Comparison of ENCODE assay signal across 19 cellular contexts in genomic region chr15:41337047-41337446, GRCh38. TPM values are rescaled to one million over a fixed set of nuclear protein-coding genes. Genes with fewer than 3 reads are reported as not detected.
DNase-seq lines count a peak whose midpoint lies in the region; ATAC-seq and TF ChIP-seq lines count a peak whose summit lies in the region.
"Had no signal": no experiment of that assay in that cellular context is flagged by ENCODE, and none has a peak within 500 bp of the region (broad histone marks: within the 10 kb centered on the region; RNA-seq: fewer than 3 reads in every experiment).

No MANE protein-coding gene starts in this region.

- H3K9me3 Mint-ChIP-seq in Caco-2 (ENCODE audit: unreplicated experiment): no peaks in the 10 kb centered on the region
- H3K9me3 Mint-ChIP-seq in CD8-positive, alpha-beta T cell: no peaks in the 10 kb centered on the region
- H3K9me3 Mint-ChIP-seq: activated naive CD8-positive, alpha-beta T cell treated with anti-CD3 and anti-CD28 coated beads, Interleukin-2, amount 50 U/mL, for 24 hours had no signal

- peak overlapping the region; percentile 28 for H3K9ac ChIP-seq in SK-N-MC (ENCODE audit: insufficient read length)

- H3K4me1 Mint-ChIP-seq in Caco-2 (ENCODE audit: low read depth, unreplicated experiment): peaks cover 16% of the 10 kb centered on the region
- H3K4me1 Mint-ChIP-seq in CD8-positive, alpha-beta T cell (ENCODE audit: low read depth): peaks cover 22% of the 10 kb centered on the region

- peak overlapping the region; percentile 70 for H3K27ac Mint-ChIP-seq in Caco-2 (ENCODE audit: unreplicated experiment)
- no peak overlapping the region for H3K27ac Mint-ChIP-seq in CD8-positive, alpha-beta T cell
- H3K27ac Mint-ChIP-seq: activated naive CD8-positive, alpha-beta T cell treated with anti-CD3 and anti-CD28 coated beads, Interleukin-2, amount 50 U/mL, for 24 hours had no signal

- H3K27me3 ChIP-seq in A673 (replicated peaks; ENCODE audit: insufficient read depth, low read depth, low read length, poor library complexity): no peaks in the 10 kb centered on the region
- H3K27me3 ChIP-seq in Caco-2 (replicated peaks; ENCODE audit: control insufficient read depth, insufficient read depth, low read length): no peaks in the 10 kb centered on the region
- no peaks in the 10 kb centered on the region for H3K27me3 ChIP-seq in CD8-positive, alpha-beta T cell (ENCODE audit: insufficient read depth, low read length)
- H3K27me3 ChIP-seq: upper lobe of right lung had no signal

- no peak for DNase-seq in A673 (ENCODE audit: low spot score)
- DNase-seq in Caco-2: no peak
- DNase-seq in SK-N-MC (ENCODE audit: low read depth, low spot score): no peak
- DNase-seq in coronary artery (ENCODE audit: low spot score): peak; percentile 46
- no peak for DNase-seq in CD8-positive, alpha-beta T cell
- no peak for DNase-seq in NCI-H510A treated with DMSO at 0.1 percent for 48 hours (lab: John Stamatoyannopoulos, UW)
- no peak for DNase-seq in DMS153 treated with DMSO at 0.1 percent for 48 hours (lab: John Stamatoyannopoulos, UW; ENCODE audit: unreplicated experiment)
- DNase-seq: activated CD8-positive, alpha-beta T cell treated with anti-CD3 and anti-CD28 coated beads, Interleukin-2, amount 10 ng/mL, durations not matched to agents 7 days and 5 days; activated naive CD8-positive, alpha-beta T cell treated with anti-CD3 and anti-CD28 coated beads, Interleukin-2, amount 50 U/mL, for 24 hours; left ventricle myocardium superior; MM.1S; NCI-H1436 treated with DMSO at 0.1 percent for 48 hours; NCI-H2171; NCI-H526; retina; stimulated activated CD4-positive, alpha-beta T cell treated with anti-CD3 and anti-CD28 coated beads, Interleukin-4, amount 100 ng/mL, for 4 hours; upper lobe of right lung had no signal

- no peaks in the 10 kb centered on the region for H3K27me3 Mint-ChIP-seq in Caco-2 (ENCODE audit: insufficient read depth, unreplicated experiment)
- no peaks in the 10 kb centered on the region for H3K27me3 Mint-ChIP-seq in CD8-positive, alpha-beta T cell (ENCODE audit: low read depth)
- H3K27me3 Mint-ChIP-seq: activated naive CD8-positive, alpha-beta T cell treated with anti-CD3 and anti-CD28 coated beads, Interleukin-2, amount 50 U/mL, for 24 hours had no signal

- H3K4me3 Mint-ChIP-seq in Caco-2 (ENCODE audit: unreplicated experiment): no peak overlapping the region
- H3K4me3 Mint-ChIP-seq in CD8-positive, alpha-beta T cell: no peak overlapping the region
- H3K4me3 Mint-ChIP-seq: activated CD8-positive, alpha-beta T cell treated with anti-CD3 and anti-CD28 coated beads, Interleukin-2, amount 10 ng/mL, durations not matched to agents 7 days and 5 days; activated naive CD8-positive, alpha-beta T cell treated with anti-CD3 and anti-CD28 coated beads, Interleukin-2, amount 50 U/mL, for 24 hours had no signal

- H3K4me1 ChIP-seq in A673 (ENCODE audit: insufficient read depth, low read length, poor library complexity, severe bottlenecking): peaks cover 7% of the 10 kb centered on the region
- H3K4me1 ChIP-seq in Caco-2: peaks cover 4% of the 10 kb centered on the region; the same call in 1 of the 2 replicates
- H3K4me1 ChIP-seq in CD8-positive, alpha-beta T cell (ENCODE audit: insufficient read depth, low read length): peaks cover 9% of the 10 kb centered on the region

- H3K4me3 ChIP-seq in A673 (ENCODE audit: low read depth, low read length, poor library complexity, severe bottlenecking) (no peak overlapping the region), Caco-2 (ENCODE audit: low read depth, low read length) (no peak overlapping the region), SK-N-MC (peak overlapping the region; percentile 12; the same call in 1 of the 2 replicates), coronary artery (no peak overlapping the region)
- no peak overlapping the region for H3K4me3 ChIP-seq in CD8-positive, alpha-beta T cell (ENCODE audit: low read depth, low read length)
- H3K4me3 ChIP-seq: upper lobe of right lung had no signal

- H3K9me3 ChIP-seq in A673 (ENCODE audit: low read depth, low read length, poor library complexity, severe bottlenecking): no peaks in the 10 kb centered on the region
- H3K9me3 ChIP-seq in Caco-2: no peaks in the 10 kb centered on the region
- no peaks in the 10 kb centered on the region for H3K9me3 ChIP-seq in SK-N-MC (ENCODE audit: low read depth, low read length)
- H3K9me3 ChIP-seq in CD8-positive, alpha-beta T cell (ENCODE audit: low read length): no peaks in the 10 kb centered on the region
- H3K9me3 ChIP-seq: upper lobe of right lung had no signal

- peak overlapping the region; percentile 33 for H3K27ac ChIP-seq in A673 (ENCODE audit: low read depth, low read length, poor library complexity, severe bottlenecking)
- peak overlapping the region; percentile 62 for H3K27ac ChIP-seq in SK-N-MC
- no peak overlapping the region for H3K27ac ChIP-seq in coronary artery
- no peak overlapping the region for H3K27ac ChIP-seq in CD8-positive, alpha-beta T cell (ENCODE audit: low read depth, low read length)
- H3K27ac ChIP-seq: upper lobe of right lung had no signal

- H3K36me3 Mint-ChIP-seq in Caco-2 (ENCODE audit: insufficient read depth, unreplicated experiment): peaks cover 73% of the 10 kb centered on the region
- H3K36me3 Mint-ChIP-seq in CD8-positive, alpha-beta T cell: peaks cover 5% of the 10 kb centered on the region

- TF ChIP-seq CTCF in A673 (conservative IDR thresholded peaks at IDR 0.05; ENCODE audit: low read depth, low read length) (no peak), Caco-2 (IDR thresholded peaks at IDR 0.05; ENCODE audit: insufficient read depth in 1 of 2, low read depth in 1 of 2, low read length in 1 of 2, severe bottlenecking in 1 of 2, unreplicated experiment in 1 of 2) (no peak), coronary artery (IDR thresholded peaks at IDR 0.05) (no peak)
- no peak for TF ChIP-seq CTCF in CD8-positive, alpha-beta T cell (IDR thresholded peaks at IDR 0.05)

- POLR2A ChIA-PET in A673 (lab: Charles Lee; ENCODE audit: low non-redundant PET) (no interaction called here), Caco-2 (lab: Charles Lee) (no interaction called here)
- POLR2A ChIA-PET in CD8-positive, alpha-beta T cell (lab: Charles Lee): interaction anchor here (0.6 kb wide), 1 partner anchor 233 kb away, joined by 4 read pairs; no protein-coding TSS in a partner anchor

- intact Hi-C loops in A673 (cut with micrococcal nuclease; ENCODE audit: unreplicated experiment): no loop called here
- intact Hi-C loops in Caco-2 (cut with micrococcal nuclease; ENCODE audit: unreplicated experiment): loop anchor here (10.0 kb wide), 1 partner anchor 432 kb away; no protein-coding TSS in a partner anchor
- intact Hi-C loops in CD8-positive, alpha-beta T cell (cut with DNase I, micrococcal nuclease): no loop called here

- ATAC-seq in CD8-positive, alpha-beta T cell: no peak
- ATAC-seq in GM19455 (IDR thresholded peaks at IDR 0.05; ENCODE audit: unreplicated experiment): no peak
- ATAC-seq: activated CD8-positive, alpha-beta T cell treated with anti-CD3 and anti-CD28 coated beads, Interleukin-2, amount 10 ng/mL, durations not matched to agents 7 days and 5 days; activated naive CD8-positive, alpha-beta T cell treated with anti-CD3 and anti-CD28 coated beads, Interleukin-2, amount 50 U/mL, for 24 hours; left ventricle myocardium superior; Right ventricle myocardium inferior; upper lobe of right lung had no signal

- CTCF ChIA-PET in A673 (lab: Charles Lee): interaction anchor here (0.7 kb wide), 1 partner anchor 106 kb away, joined by 8 read pairs; the partner anchor contains the start of gene CHP1
- CTCF ChIA-PET in Caco-2 (lab: Charles Lee): interaction anchor here (0.6 to 0.7 kb wide), 2 partner anchors 130 to 152 kb away, joined by 3 read pairs; no protein-coding TSS in a partner anchor
- CTCF ChIA-PET in CD8-positive, alpha-beta T cell (lab: Charles Lee): no interaction called here

- no TSS peak for BruUV-seq in A673 (replicated peaks; lab: Mats Ljungman, UMichigan)
- no TSS peak for BruUV-seq in Caco-2 (replicated peaks; lab: Mats Ljungman, UMichigan)

- H3K36me3 ChIP-seq in A673 (ENCODE audit: insufficient read depth, low read length, poor library complexity, severe bottlenecking) (peaks cover 45% of the 10 kb centered on the region), Caco-2 (ENCODE audit: control insufficient read depth, insufficient read depth, low read length) (peaks cover 4% of the 10 kb centered on the region), SK-N-MC (ENCODE audit: insufficient read depth, low read length) (peaks cover 46% of the 10 kb centered on the region)
- H3K36me3 ChIP-seq in CD8-positive, alpha-beta T cell (ENCODE audit: insufficient read depth, low read length): no peaks in the 10 kb centered on the region
- H3K36me3 ChIP-seq: upper lobe of right lung had no signal

RNA-seq across cellular contexts. Expression of gene NUSAP1, which starts 4.4 kb away (rescaled TPM):
- total RNA-seq in A673 (2021) (205 and 221 TPM in 2 replicates), Caco-2 (2022) (106 and 110 TPM in 2 replicates)
- 1 to 10 TPM; 1.6 to 2.1 TPM for total RNA-seq in CD8-positive, alpha-beta T cell

RNA-seq across cellular contexts. Expression of gene OIP5, which starts 4.7 kb away (rescaled TPM):
- total RNA-seq in A673 (2021) (31.0 and 36.1 TPM in 2 replicates), Caco-2 (2022) (23.4 and 26.4 TPM in 2 replicates)
- total RNA-seq in CD8-positive, alpha-beta T cell: not detected
- total RNA-seq: left ventricle myocardium superior had no signal

Comparison
In these comparisons a context has a peak if more than half of its experiments do, and no peak if none do; other contexts are left out.
1. H3K27ac ChIP-seq: peak in A673 (single experiment) and SK-N-MC (single experiment); none in coronary artery (0 of 2) and CD8-positive, alpha-beta T cell (single experiment).
2. RNA of gene NUSAP1, which starts 4.4 kb away (total RNA-seq): 205 to 221 TPM in A673 and 106 to 110 TPM in Caco-2; 1.6 to 2.1 TPM in CD8-positive, alpha-beta T cell; every median in the first group is over 10 times any median in the second.
3. RNA of gene OIP5, which starts 4.7 kb away (total RNA-seq): 31.0 to 36.1 TPM in A673 and 23.4 to 26.4 TPM in Caco-2; not detected in CD8-positive, alpha-beta T cell; every median in the first group is over 10 times any median in the second.